10 cellular contexts compared by ENCODE assay signal in genomic region chr11:15852179-15852578, GRCh38.
A peak's percentile ranks its signal among the peaks of the same experiment; 100 is the strongest.
DNase-seq lines count a peak whose midpoint lies in the region; ATAC-seq and TF ChIP-seq lines count a peak whose summit lies in the region.
"Had no signal": no experiment of that assay in that cellular context is flagged by ENCODE, and none has a peak within 500 bp of the region (broad histone marks: within the 10 kb centered on the region; RNA-seq: fewer than 3 reads in every experiment).

No MANE protein-coding gene starts in this region.

- no peak overlapping the region for H3K27ac Mint-ChIP-seq in nephron
- H3K27ac Mint-ChIP-seq: activated CD4-positive, alpha-beta T cell treated with anti-CD3 and anti-CD28 coated beads, Interleukin-2, amount 10 ng/mL, durations not matched to agents 24 days and 14 days had no signal

- H3K27ac ChIP-seq in Karpas-422 (ENCODE audit: low read length) (no peak overlapping the region), aorta (ENCODE audit: low read depth in 1 of 2, low read length in 2 of 2) (no peak overlapping the region)
- H3K27ac ChIP-seq: suprapubic skin had no signal

- no peaks in the 10 kb centered on the region for H3K9me3 ChIP-seq in Karpas-422 (ENCODE audit: low read length)
- no peaks in the 10 kb centered on the region for H3K9me3 ChIP-seq in aorta (ENCODE audit: control insufficient read depth, low read length)
- H3K9me3 ChIP-seq: suprapubic skin had no signal

- H3K9ac ChIP-seq in Karpas-422 (ENCODE audit: low read length): no peak overlapping the region

- no peak overlapping the region for H3K4me3 Mint-ChIP-seq in nephron
- H3K4me3 Mint-ChIP-seq: activated CD4-positive, alpha-beta T cell treated with anti-CD3 and anti-CD28 coated beads, Interleukin-2, amount 10 ng/mL, durations not matched to agents 24 days and 14 days had no signal

- intact Hi-C loops in aorta (cut with DNase I): no loop called here

- WGBS in aorta, 2 donors: 74 to 79% methylated on average over 3 of the region's 3 CpGs

- no peaks in the 10 kb centered on the region for H3K27me3 Mint-ChIP-seq in nephron (ENCODE audit: low read depth)
- H3K27me3 Mint-ChIP-seq: activated CD4-positive, alpha-beta T cell treated with anti-CD3 and anti-CD28 coated beads, Interleukin-2, amount 10 ng/mL, durations not matched to agents 24 days and 14 days had no signal

- no peak overlapping the region for H3K4me2 ChIP-seq in Karpas-422 (ENCODE audit: low read depth, low read length, poor library complexity, severe bottlenecking)

- H3K4me1 Mint-ChIP-seq in nephron: peaks cover 15% of the 10 kb centered on the region
- H3K4me1 Mint-ChIP-seq: activated CD4-positive, alpha-beta T cell treated with anti-CD3 and anti-CD28 coated beads, Interleukin-2, amount 10 ng/mL, durations not matched to agents 24 days and 14 days had no signal

- no peaks in the 10 kb centered on the region for H3K9me2 ChIP-seq in Karpas-422 (replicated peaks; ENCODE audit: insufficient read depth, low read length)

- no peaks in the 10 kb centered on the region for H4K20me1 ChIP-seq in Karpas-422 (ENCODE audit: insufficient read depth, low read depth, low read length)

- no peaks in the 10 kb centered on the region for H3K9me3 Mint-ChIP-seq in nephron
- H3K9me3 Mint-ChIP-seq: activated CD4-positive, alpha-beta T cell treated with anti-CD3 and anti-CD28 coated beads, Interleukin-2, amount 10 ng/mL, durations not matched to agents 24 days and 14 days had no signal

- H2AFZ ChIP-seq in Karpas-422 (ENCODE audit: low read length): no peak overlapping the region

- H3K4me3 ChIP-seq in Karpas-422 (ENCODE audit: low read length) (no peak overlapping the region), choroid plexus epithelial cell (ENCODE audit: low read depth, low read length) (no peak overlapping the region), aorta (ENCODE audit: low read length in 2 of 2) (no peak overlapping the region)
- H3K4me3 ChIP-seq: suprapubic skin had no signal

- no peaks in the 10 kb centered on the region for H3K36me3 ChIP-seq in Karpas-422 (ENCODE audit: insufficient read depth, low read length)
- H3K36me3 ChIP-seq in aorta (ENCODE audit: control insufficient read depth in 1 of 2, insufficient read depth in 2 of 2, low read length in 1 of 2): no peaks in the 10 kb centered on the region
- H3K36me3 ChIP-seq: suprapubic skin had no signal

- H3K36me3 Mint-ChIP-seq in nephron (ENCODE audit: low read depth): no peaks in the 10 kb centered on the region

- H3K4me1 ChIP-seq in Karpas-422 (ENCODE audit: low read length) (no peaks in the 10 kb centered on the region), aorta (ENCODE audit: control insufficient read depth in 1 of 2, insufficient read depth in 2 of 2, low read length in 2 of 2) (no peaks in the 10 kb centered on the region)
- H3K4me1 ChIP-seq: suprapubic skin had no signal

- ATAC-seq in GM19035 (IDR thresholded peaks at IDR 0.05; ENCODE audit: unreplicated experiment) (no peak), GM19023 (IDR thresholded peaks at IDR 0.05; ENCODE audit: unreplicated experiment) (no peak), aorta (ENCODE audit: low FRiP score) (no peak)

- DNase-seq in EL (peak; percentile 14), Karpas-422 (peak; percentile 46), choroid plexus epithelial cell (ENCODE audit: low read depth) (peak; percentile 39), RPMI8226 (no peak), aorta (no peak)
- DNase-seq: activated CD4-positive, alpha-beta T cell treated with anti-CD3 and anti-CD28 coated beads, Interleukin-2, amount 10 ng/mL, durations not matched to agents 24 days and 14 days had no signal

- TF ChIP-seq CTCF in choroid plexus epithelial cell (conservative IDR thresholded peaks at IDR 0.05; ENCODE audit: low read depth, low read length): peak; percentile 60
- TF ChIP-seq CTCF in nephron (IDR thresholded peaks at IDR 0.05; ENCODE audit: unreplicated experiment in 3 of 3): peak in 2 of 3 experiments; percentile 22 to 36

- H3K79me2 ChIP-seq in Karpas-422 (ENCODE audit: low read length): no peaks in the 10 kb centered on the region

- H3K27me3 ChIP-seq in Karpas-422 (ENCODE audit: low read length) (no peaks in the 10 kb centered on the region), aorta (ENCODE audit: control insufficient read depth in 1 of 2, insufficient read depth in 2 of 2, low read length in 1 of 2) (no peaks in the 10 kb centered on the region)
- H3K27me3 ChIP-seq: suprapubic skin had no signal

Comparison
In these comparisons a context has a peak if more than half of its experiments do, and no peak if none do; other contexts are left out.
1. DNase-seq: peak in EL (single experiment), Karpas-422 (single experiment) and choroid plexus epithelial cell (single experiment); none in RPMI8226 (single experiment) and aorta (0 of 2).